Comparison of ENCODE assay signal across 23 cellular contexts in genomic region chr2:236047176-236047575, GRCh38.
"Had no signal": no experiment of that assay in that cellular context is flagged by ENCODE, and none has a peak within 500 bp of the region (broad histone marks: within the 10 kb centered on the region; RNA-seq: fewer than 3 reads in every experiment).

No MANE protein-coding gene starts in this region.

- H3K9me3 Mint-ChIP-seq: memory B cell; natural killer cell; nephron progenitor cell; neural progenitor cell; stimulated activated naive CD8-positive, alpha-beta T cell treated with anti-CD3 and anti-CD28 coated beads, Interleukin-15, amount 100 ng/mL, for 72 hours; type B pancreatic cell had no signal

- H3K36me3 Mint-ChIP-seq: memory B cell; naive B cell; natural killer cell; stimulated activated memory B cell treated with anti-CD40 and anti-IgM and Interleukin-4, amounts not matched to agents 10 μg/mL and 1 μg/mL and 100 μg/mL, for 72 hours had no signal

- H3K9me3 ChIP-seq: left ventricle myocardium inferior, ovary, right atrium auricular region, right lobe of liver, tibial nerve, uterus had no signal

- H3K36me3 ChIP-seq: neural progenitor cell, ovary, right atrium auricular region, right lobe of liver, uterus had no signal

- H3K27me3 ChIP-seq: neural progenitor cell, ovary, right atrium auricular region, right lobe of liver, tibial nerve, uterus had no signal

- H2AFZ ChIP-seq: neural progenitor cell had no signal

- H3K27ac ChIP-seq: left ventricle myocardium inferior, neural progenitor cell, ovary, right atrium auricular region, right lobe of liver, tibial nerve, uterus had no signal

- H3K4me1 Mint-ChIP-seq: memory B cell; naive B cell; stimulated activated memory B cell treated with anti-CD40 and anti-IgM and Interleukin-4, amounts not matched to agents 10 μg/mL and 1 μg/mL and 100 μg/mL, for 72 hours had no signal

- H3K4me1 ChIP-seq: left ventricle myocardium inferior, right atrium auricular region, right lobe of liver, tibial nerve, uterus had no signal

- H3K27me3 Mint-ChIP-seq: stimulated activated memory B cell treated with anti-CD40 and anti-IgM and Interleukin-4, amounts not matched to agents 10 μg/mL and 1 μg/mL and 100 μg/mL, for 72 hours; type B pancreatic cell had no signal

- H3K4me3 ChIP-seq: left ventricle myocardium inferior, lung, neural progenitor cell, ovary, right atrium auricular region, right lobe of liver, smooth muscle cell, tibial nerve, uterus had no signal

- H3K27ac Mint-ChIP-seq: memory B cell; natural killer cell; nephron progenitor cell; stimulated activated memory B cell treated with anti-CD40 and anti-IgM and Interleukin-4, amounts not matched to agents 10 μg/mL and 1 μg/mL and 100 μg/mL, for 72 hours had no signal

- DNase-seq: islet precursor cell; left ventricle myocardium inferior; naive B cell; natural killer cell; nephron progenitor cell; ovary; right lobe of liver; stimulated activated CD4-positive, alpha-beta T cell treated with anti-CD3 and anti-CD28 coated beads, Interleukin-1b, Interleukin-23, amount 100 ng/mL, for 48 hours; stimulated activated CD4-positive, alpha-beta T cell treated with anti-CD3 and anti-CD28 coated beads, Interleukin-2, amount 100 ng/mL, for 48 hours; stimulated activated CD4-positive, alpha-beta T cell treated with anti-CD3 and anti-CD28 coated beads, Interleukin-4, amount 100 ng/mL, for 4 hours; stimulated activated CD8-positive, alpha-beta memory T cell treated with anti-CD3 and anti-CD28 coated beads, Interleukin-4, amount 100 ng/mL, for 48 hours; stimulated activated naive CD4-positive, alpha-beta T cell treated with Interleukin-2 at 50 U/mL for 16 hours; stimulated activated naive CD8-positive, alpha-beta T cell treated with anti-CD3 and anti-CD28 coated beads, Interleukin-15, amount 100 ng/mL, for 72 hours; substantia nigra; uterus had no signal

- H3K4me2 ChIP-seq: neural progenitor cell, smooth muscle cell had no signal

- H3K4me3 Mint-ChIP-seq: memory B cell; natural killer cell; nephron progenitor cell; neural progenitor cell; stimulated activated memory B cell treated with anti-CD40 and anti-IgM and Interleukin-4, amounts not matched to agents 10 μg/mL and 1 μg/mL and 100 μg/mL, for 72 hours; stimulated activated naive CD8-positive, alpha-beta T cell treated with anti-CD3 and anti-CD28 coated beads, Interleukin-15, amount 100 ng/mL, for 72 hours; type B pancreatic cell had no signal

- ATAC-seq: natural killer cell; stimulated activated memory B cell treated with anti-CD40 and anti-IgM and Interleukin-4, amounts not matched to agents 10 μg/mL and 1 μg/mL and 100 μg/mL, for 72 hours; stimulated activated naive CD8-positive, alpha-beta T cell treated with anti-CD3 and anti-CD28 coated beads, Interleukin-15, amount 100 ng/mL, for 72 hours had no signal
